In genomic region chr4:158094413-158095110, GRCh38 we compare ENCODE assay signal across 12 cellular contexts.
DNase-seq lines count a peak whose midpoint lies in the region; ATAC-seq and TF ChIP-seq lines count a peak whose summit lies in the region.
"Had no signal": no experiment of that assay in that cellular context is flagged by ENCODE, and none has a peak within 500 bp of the region (broad histone marks: within the 10 kb centered on the region; RNA-seq: fewer than 3 reads in every experiment).

No MANE protein-coding gene starts in this region.

- in situ Hi-C loops in astrocyte of the cerebellum (cut with HindIII; ENCODE audit: low sequenced_read_pairs), result no loop called here
- in situ Hi-C loops in GM13977 (cut with MboI; ENCODE audit: low pct_unique_long_range_greater_than_20kb, low sequenced_read_pairs, unreplicated experiment), result no loop called here

- H3K27me3 ChIP-seq in uterus (no peaks in the 10 kb centered on the region), lower lobe of right lung (ENCODE audit: low read depth) (no peaks in the 10 kb centered on the region)
- H3K27me3 ChIP-seq: right atrium auricular region had no signal

- TF ChIP-seq CTCF in astrocyte of the cerebellum (IDR thresholded peaks at IDR 0.05; ENCODE audit: low read depth, low read length, missing control alignments) (no peak), uterus (IDR thresholded peaks at IDR 0.05) (no peak), GM13977 (IDR thresholded peaks at IDR 0.05; ENCODE audit: extremely low read depth, insufficient read depth, missing control alignments) (no peak), lower lobe of right lung (IDR thresholded peaks at IDR 0.05) (no peak)

- H3K9me3 ChIP-seq in uterus, result no peaks in the 10 kb centered on the region
- H3K9me3 ChIP-seq in lower lobe of right lung, result no peaks in the 10 kb centered on the region
- H3K9me3 ChIP-seq: right atrium auricular region had no signal

- ATAC-seq in Right ventricle myocardium inferior (peak; percentile 26), Right ventricle myocardium superior (ENCODE audit: poor library complexity) (no peak), lower lobe of right lung (no peak), HG02840 (IDR thresholded peaks at IDR 0.05; ENCODE audit: low FRiP score, unreplicated experiment) (no peak)

- DNase-seq in Right ventricle myocardium inferior (ENCODE audit: missing footprints) (no peak), Right ventricle myocardium superior (no peak), astrocyte of the cerebellum (ENCODE audit: low read depth) (peak; percentile 23), iris pigment epithelial cell (ENCODE audit: low read depth) (peak; percentile 75), uterus (peak; percentile 57 to 66), GM13977 (ENCODE audit: low spot score) (no peak), lower lobe of right lung (no peak)
- DNase-seq: effector CD4-positive, alpha-beta T cell; left cardiac atrium; NCI-H2029 treated with DMSO at 0.1 percent for 48 hours had no signal

- H3K27ac ChIP-seq in uterus (peak overlapping the region; percentile 55 to 63), lower lobe of right lung (no peak overlapping the region)

- intact Hi-C loops in Right ventricle myocardium inferior (cut with DNase I) (no loop called here), Right ventricle myocardium superior (cut with DNase I) (no loop called here), uterus (cut with DNase I; ENCODE audit: low total_unique reads) (no loop called here), lower lobe of right lung (cut with DNase I) (no loop called here)

- H3K36me3 ChIP-seq in uterus (no peaks in the 10 kb centered on the region), lower lobe of right lung (no peaks in the 10 kb centered on the region)
- H3K36me3 ChIP-seq: right atrium auricular region had no signal

- H3K4me3 ChIP-seq in astrocyte of the cerebellum (ENCODE audit: low read depth, low read length) (no peak overlapping the region), uterus (no peak overlapping the region), lower lobe of right lung (no peak overlapping the region)
- H3K4me3 ChIP-seq: right atrium auricular region had no signal

- TF ChIP-seq POLR2A in uterus (IDR thresholded peaks at IDR 0.05), result no peak

- H3K4me1 ChIP-seq in uterus (no peaks in the 10 kb centered on the region), lower lobe of right lung (no peaks in the 10 kb centered on the region)
- H3K4me1 ChIP-seq: right atrium auricular region had no signal

Comparison
In these comparisons a context has a peak if more than half of its experiments do, and no peak if none do; other contexts are left out.
1. DNase-seq: peak in astrocyte of the cerebellum (single experiment), iris pigment epithelial cell (single experiment) and uterus (2 of 2); none in Right ventricle myocardium inferior (single experiment), Right ventricle myocardium superior (single experiment), GM13977 (single experiment) and lower lobe of right lung (single experiment).